ENCODE assay signal across 7 cellular contexts in the genomic region with DNA sequence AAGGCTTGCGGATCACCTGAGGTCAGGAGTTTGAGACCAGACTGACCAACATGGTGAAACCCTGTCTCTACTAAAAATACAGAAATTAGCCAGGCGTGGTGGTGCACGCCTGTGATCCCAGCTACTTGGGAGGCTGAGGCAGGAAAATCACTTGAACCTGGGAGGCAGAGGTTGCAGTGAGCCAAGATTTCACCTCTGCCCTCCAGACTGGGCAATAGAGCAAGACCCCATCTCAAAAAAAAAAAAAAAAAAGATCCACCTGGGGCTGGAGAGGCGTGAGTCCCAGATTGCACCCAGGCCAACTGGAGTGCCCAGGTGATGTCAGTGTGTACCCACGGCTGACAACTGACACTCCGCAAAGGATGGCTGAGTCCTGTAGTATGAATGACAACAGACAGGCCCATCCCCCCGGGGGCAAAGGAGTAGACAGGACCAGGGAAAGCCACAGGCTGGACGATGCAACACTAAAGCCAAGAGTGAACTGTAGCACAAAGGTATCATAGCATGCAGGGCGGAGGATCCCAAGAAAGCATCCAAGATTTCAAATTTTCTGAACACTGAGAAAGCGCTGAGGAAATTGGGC. TPM values are rescaled to one million over a fixed set of nuclear protein-coding genes. Genes with fewer than 3 reads are reported as not detected.
DNase-seq lines count a peak whose midpoint lies in the region; TF ChIP-seq lines count a peak whose summit lies in the region.
"Not testable (repeated sequence)": the region's sequence is repeated elsewhere in the genome, so short reads cannot be mapped to it uniquely, and the experiment has no call there.
"Had no signal": no experiment of that assay in that cellular context is flagged by ENCODE, and none has a peak within 500 bp of the region (broad histone marks: within the 10 kb centered on the region; RNA-seq: fewer than 3 reads in every experiment).

No MANE protein-coding gene starts in this region.

- H3K36me3 ChIP-seq in endodermal cell (ENCODE audit: control insufficient read depth, insufficient read depth, low read length); testis (ENCODE audit: low read depth, missing control alignments): not testable (repeated sequence)

- 91 to 93% methylated on average over 8 to 10 of the region's 10 CpGs for WGBS in endodermal cell (ENCODE audit: insufficient coverage in 1 of 2, insufficient read length in 1 of 2), 2 experiments
- WGBS in testis, 2 donors = 95 to 96% methylated on average over 10 of the region's 10 CpGs

- H3K27ac Mint-ChIP-seq in T-helper 1 cell treated with Interleukin-12 subunit alpha and Interleukin-12 subunit beta and Interleukin-4 antibody, amounts not matched to agents 30 μg/mL and 1 μg/mL, for 36 hours = peak overlapping the region; percentile 49
- not testable (repeated sequence) for H3K27ac Mint-ChIP-seq in endodermal cell
- H3K27ac Mint-ChIP-seq in progenitor cell of endocrine pancreas = peak overlapping the region; percentile 74

- not testable (repeated sequence) for H3K27ac ChIP-seq in endodermal cell (ENCODE audit: low read depth, low read length)
- peak overlapping the region; percentile 68 to 75 for H3K27ac ChIP-seq in testis

- DNase-seq in endodermal cell (peak; percentile 17), islet precursor cell (peak; percentile 49), mesenteric fat pad (ENCODE audit: low spot score) (peak; percentile 33)
- DNase-seq in progenitor cell of endocrine pancreas (ENCODE audit: low spot score, unreplicated experiment); testis: not testable (repeated sequence)

- H3K4me3 Mint-ChIP-seq in T-helper 1 cell treated with Interleukin-12 subunit alpha and Interleukin-12 subunit beta and Interleukin-4 antibody, amounts not matched to agents 30 μg/mL and 1 μg/mL, for 36 hours; endodermal cell; progenitor cell of endocrine pancreas (ENCODE audit: low read depth): not testable (repeated sequence)

- intact Hi-C loops in testis (cut with DNase I; ENCODE audit: low total_unique reads) = not testable (repeated sequence)

- H3K9me3 Mint-ChIP-seq in T-helper 1 cell treated with Interleukin-12 subunit alpha and Interleukin-12 subunit beta and Interleukin-4 antibody, amounts not matched to agents 30 μg/mL and 1 μg/mL, for 36 hours; endodermal cell; progenitor cell of endocrine pancreas (ENCODE audit: low read depth): not testable (repeated sequence)

- not testable (repeated sequence) for H3K9me3 ChIP-seq in endodermal cell (ENCODE audit: control insufficient read depth, low read length); testis

- H3K4me3 ChIP-seq in endodermal cell (ENCODE audit: low read length); testis: not testable (repeated sequence)

- H3K27me3 Mint-ChIP-seq in T-helper 1 cell treated with Interleukin-12 subunit alpha and Interleukin-12 subunit beta and Interleukin-4 antibody, amounts not matched to agents 30 μg/mL and 1 μg/mL, for 36 hours (ENCODE audit: low read depth); endodermal cell (ENCODE audit: insufficient read depth): not testable (repeated sequence)
- peaks cover 16% of the 10 kb centered on the region for H3K27me3 Mint-ChIP-seq in progenitor cell of endocrine pancreas

- H3K27me3 ChIP-seq in endodermal cell (ENCODE audit: control insufficient read depth, insufficient read depth, low read length, poor library complexity, severe bottlenecking); testis: not testable (repeated sequence)

- TF ChIP-seq POLR2A in testis (IDR thresholded peaks at IDR 0.05) = not testable (repeated sequence)

- H3K36me3 Mint-ChIP-seq in T-helper 1 cell treated with Interleukin-12 subunit alpha and Interleukin-12 subunit beta and Interleukin-4 antibody, amounts not matched to agents 30 μg/mL and 1 μg/mL, for 36 hours (ENCODE audit: low read depth) = peaks cover 22% of the 10 kb centered on the region
- H3K36me3 Mint-ChIP-seq in endodermal cell (ENCODE audit: low read depth); progenitor cell of endocrine pancreas (ENCODE audit: insufficient read depth): not testable (repeated sequence)

- not testable (repeated sequence) for H3K4me1 Mint-ChIP-seq in T-helper 1 cell treated with Interleukin-12 subunit alpha and Interleukin-12 subunit beta and Interleukin-4 antibody, amounts not matched to agents 30 μg/mL and 1 μg/mL, for 36 hours (ENCODE audit: low read depth); endodermal cell; progenitor cell of endocrine pancreas (ENCODE audit: low read depth)

- not testable (repeated sequence) for H3K4me1 ChIP-seq in endodermal cell (ENCODE audit: control insufficient read depth, insufficient read depth, low read length); testis

- not testable (repeated sequence) for TF ChIP-seq CTCF in endodermal cell (conservative IDR thresholded peaks at IDR 0.05); progenitor cell of endocrine pancreas (IDR thresholded peaks at IDR 0.05; ENCODE audit: unreplicated experiment); testis (IDR thresholded peaks at IDR 0.05)

- H3K9ac ChIP-seq in endodermal cell (ENCODE audit: extremely low read depth, low read length, poor library complexity, severe bottlenecking) = not testable (repeated sequence)

RNA-seq across cellular contexts. Expression of gene IL15RA, which starts 14.9 kb away (rescaled TPM):
- total RNA-seq in endodermal cell = under 1 TPM; 0.35 to 0.37 TPM
- polyA plus RNA-seq in endodermal cell (2013, experiment 1 of 2) = not detected
- polyA plus RNA-seq in endodermal cell (2013, experiment 2 of 2) = not detected
- 24.6 TPM for total RNA-seq in mesenteric fat pad
- 0.48 and 1.5 TPM in 2 replicates for total RNA-seq in progenitor cell of endocrine pancreas
- 10 to 100 TPM; 18.3 to 21.9 TPM for total RNA-seq in testis
- 15.6 TPM for polyA plus RNA-seq in testis (ENCODE audit: insufficient read depth, low read depth, low replicate concordance)
- total RNA-seq: G401 had no signal
